ENCODE assay signal across 2 cellular contexts in the genomic region with DNA sequence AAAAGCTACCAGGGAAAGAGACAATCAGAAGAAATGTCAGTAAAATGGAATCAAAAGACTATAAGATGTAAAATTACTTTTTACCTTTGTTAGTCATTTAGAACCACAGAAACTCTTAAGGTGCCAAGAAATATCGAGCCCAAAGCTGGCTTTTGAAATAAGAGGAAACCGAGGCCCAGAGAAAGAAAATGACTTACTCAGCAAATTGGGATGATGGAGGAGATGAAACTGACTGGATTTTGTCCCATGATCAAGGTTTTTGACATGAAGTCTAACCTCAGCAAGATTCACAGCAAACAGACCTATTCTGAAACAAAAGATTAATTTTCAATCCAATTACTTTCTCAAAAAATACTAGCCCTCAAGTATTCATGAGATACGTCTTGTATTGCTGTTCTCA.
TF ChIP-seq lines count a peak whose summit lies in the region.

No MANE protein-coding gene starts in this region.

TF ChIP-seq in IMR-90, 13 proteins besides CTCF, POLR2A, EP300 and RAD21 (continued from another document):
- TF ChIP-seq MXI1 (IDR thresholded peaks at IDR 0.05; ENCODE audit: borderline replicate concordance, low read depth, low read length) (no peak), FOS (IDR thresholded peaks at IDR 0.05; ENCODE audit: low read depth, low read length) (no peak)

TF ChIP-seq in HEK293T, 16 proteins besides CTCF, POLR2A, EP300 and RAD21 (continued from another document):
- no peak for TF ChIP-seq NFRKB (IDR thresholded peaks at IDR 0.05)
- TF ChIP-seq, protein P1, sequence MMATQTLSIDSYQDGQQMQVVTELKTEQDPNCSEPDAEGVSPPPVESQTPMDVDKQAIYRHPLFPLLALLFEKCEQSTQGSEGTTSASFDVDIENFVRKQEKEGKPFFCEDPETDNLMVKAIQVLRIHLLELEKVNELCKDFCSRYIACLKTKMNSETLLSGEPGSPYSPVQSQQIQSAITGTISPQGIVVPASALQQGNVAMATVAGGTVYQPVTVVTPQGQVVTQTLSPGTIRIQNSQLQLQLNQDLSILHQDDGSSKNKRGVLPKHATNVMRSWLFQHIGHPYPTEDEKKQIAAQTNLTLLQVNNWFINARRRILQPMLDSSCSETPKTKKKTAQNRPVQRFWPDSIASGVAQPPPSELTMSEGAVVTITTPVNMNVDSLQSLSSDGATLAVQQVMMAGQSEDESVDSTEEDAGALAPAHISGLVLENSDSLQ (IDR thresholded peaks at IDR 0.05) = no peak
- no peak for TF ChIP-seq FOXA1 (IDR thresholded peaks at IDR 0.05)
- no peak for TF ChIP-seq SUZ12 (IDR thresholded peaks at IDR 0.05)
